Comparison of ENCODE assay signal across 8 cellular contexts in genomic region chr11:110430267-110431211, GRCh38. TPM values are rescaled to one million over a fixed set of nuclear protein-coding genes. Genes with fewer than 3 reads are reported as not detected.
DNase-seq lines count a peak whose midpoint lies in the region; ATAC-seq and TF ChIP-seq lines count a peak whose summit lies in the region.

No MANE protein-coding gene starts in this region.

- intact Hi-C loops in MCF 10A (cut with micrococcal nuclease) = loop anchor here (1.0 to 5.0 kb wide), 3 partner anchors 134 to 578 kb away; partner anchors contain the start of gene RDX

- CTCF ChIA-PET in MCF 10A (lab: Yijun Ruan, JAX) = interaction anchor here (0.5 to 7.2 kb wide), 9 partner anchors 15 to 1253 kb away, joined by 3 to 73 read pairs (median 5); no protein-coding TSS in a partner anchor

- BruUV-seq in MCF 10A (replicated peaks; lab: Mats Ljungman, UMichigan) = no TSS peak

- H3K4me1 Mint-ChIP-seq in MCF 10A (ENCODE audit: insufficient read depth, unreplicated experiment) (peaks cover 36% of the 10 kb centered on the region), immature natural killer cell (peaks cover 31 to 45% of the 10 kb centered on the region in 2 donors)

- POLR2A ChIA-PET in MCF 10A (lab: Yijun Ruan, JAX) = interaction anchor here (0.5 to 4.3 kb wide), 13 partner anchors 11 to 490 kb away, joined by 3 to 18 read pairs (median 3); partner anchors contain the start of gene RDX

- peak overlapping the region; percentile 74 to 96 (median 93) for H3K27ac ChIP-seq in skin epidermis

- H3K9me3 Mint-ChIP-seq in MCF 10A (ENCODE audit: unreplicated experiment) (no peaks in the 10 kb centered on the region), immature natural killer cell (no peaks in the 10 kb centered on the region)

- H3K27me3 Mint-ChIP-seq in MCF 10A (ENCODE audit: insufficient read depth, unreplicated experiment) (no peaks in the 10 kb centered on the region), immature natural killer cell (ENCODE audit: low read depth in 3 of 3) (peaks cover 2 to 7% (median 7%) of the 10 kb centered on the region in 3 donors)

- H3K4me3 Mint-ChIP-seq in MCF 10A (ENCODE audit: unreplicated experiment) (peak overlapping the region; percentile 97), immature natural killer cell (peak overlapping the region; percentile 96 to 98 (median 97))

- TF ChIP-seq CTCF in MCF 10A (IDR thresholded peaks at IDR 0.05; ENCODE audit: unreplicated experiment) = no peak

- H3K27ac Mint-ChIP-seq in MCF 10A (ENCODE audit: low read depth, unreplicated experiment) (peak overlapping the region; percentile 94), immature natural killer cell (peak overlapping the region; percentile 93 to 97 (median 95))

- peaks cover 5% of the 10 kb centered on the region for H3K36me3 Mint-ChIP-seq in MCF 10A (ENCODE audit: insufficient read depth, unreplicated experiment)
- no peaks in the 10 kb centered on the region for H3K36me3 Mint-ChIP-seq in immature natural killer cell

- H3K4me3 ChIP-seq in skin epidermis = peak overlapping the region; percentile 62 to 93 (median 81)

- peak; percentile 20 for ATAC-seq in GM19043 (IDR thresholded peaks at IDR 0.05; ENCODE audit: low read depth, unreplicated experiment)
- ATAC-seq in HG03378 (IDR thresholded peaks at IDR 0.05; ENCODE audit: unreplicated experiment) = peak; percentile 20

- DNase-seq in C1 segment of cervical spinal cord (lab: John Stamatoyannopoulos, UW) (peak in 11 of 14 donors; percentile 12 to 77 (median 55)), SK-N-DZ (ENCODE audit: low spot score) (peak; percentile 11), MCF 10A (ENCODE audit: unreplicated experiment) (peak; percentile 52), immature natural killer cell (peak in 2 of 3 donors; percentile 13 to 19), mesenteric fat pad (ENCODE audit: low spot score) (no peak)

RNA-seq across cellular contexts. Expression of gene FDX1, which starts 0.8 kb away (rescaled TPM):
- 7.3 TPM in 2 replicates for polyA plus RNA-seq in SK-N-DZ (2014; cell fraction: cytosol; rRNA removed)
- polyA plus RNA-seq in SK-N-DZ (2014; cell fraction: nucleus; rRNA removed) = 3.1 and 3.6 TPM in 2 replicates
- total RNA-seq in MCF 10A (2022) (19.9 and 21.1 TPM in 2 replicates), mesenteric fat pad (12.5 TPM)
- 10 to 100 TPM; 15.2 to 18.1 (median 16.6) TPM for polyA plus RNA-seq in immature natural killer cell
